ENCODE assay signal across 32 cellular contexts in the genomic region with DNA sequence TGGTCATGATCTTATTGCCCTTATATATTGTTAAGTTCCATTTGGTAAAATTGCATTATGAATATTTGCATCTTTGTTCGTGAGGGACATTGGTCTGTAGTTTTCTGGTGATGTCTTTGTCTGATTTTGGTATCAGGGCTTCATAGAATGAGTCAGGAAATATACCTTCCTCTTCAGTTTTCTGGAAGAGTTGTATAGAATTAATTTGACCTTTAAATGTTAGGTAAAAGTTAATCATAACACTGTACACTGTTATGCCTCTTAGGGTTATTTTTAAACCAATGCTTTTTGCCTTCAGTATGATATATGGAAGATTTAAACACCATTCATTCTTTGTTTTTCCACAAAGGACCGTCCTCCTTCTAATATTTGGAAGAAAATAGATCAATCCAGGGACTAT.
"Had no signal": no experiment of that assay in that cellular context is flagged by ENCODE, and none has a peak within 500 bp of the region (broad histone marks: within the 10 kb centered on the region; RNA-seq: fewer than 3 reads in every experiment).

No MANE protein-coding gene starts in this region.

- H3K4me3 ChIP-seq: coronary artery, dorsolateral prefrontal cortex, esophagus squamous epithelium, gastroesophageal sphincter had no signal

- DNase-seq: activated CD4-positive, alpha-beta memory T cell treated with anti-CD3 and anti-CD28 coated beads for 36 hours; activated CD4-positive, alpha-beta T cell treated with anti-CD3 and anti-CD28 coated beads for 36 hours; activated CD4-positive, alpha-beta T cell treated with anti-CD3 and anti-CD28 coated beads, Interleukin-2, amount 10 ng/mL, durations not matched to agents 24 days and 14 days; activated CD4-positive, CD25-positive, alpha-beta regulatory T cell; activated CD4-positive, CD25-positive, alpha-beta regulatory T cell treated with anti-CD3 and anti-CD28 coated beads, Interleukin-2, amount 50 U/mL, for 72 hours; activated CD8-positive, alpha-beta memory T cell treated with anti-CD3 and anti-CD28 coated beads, Interleukin-2, amount 50 U/mL, for 48 hours; activated effector memory CD4-positive, alpha-beta T cell treated with Interleukin-2 at 50 U/mL for 16 hours; activated gamma-delta T cell treated with Interleukin-2 at 50 U/mL for 16 hours; activated naive CD4-positive, alpha-beta T cell treated with anti-CD3 and anti-CD28 coated beads for 36 hours; activated naive CD8-positive, alpha-beta T cell treated with anti-CD3 and anti-CD28 coated beads, Interleukin-2, amount 10 ng/mL, durations not matched to agents 7 days and 5 days; activated T-cell treated with anti-CD3 and anti-CD28 coated beads for 4 hours; activated T-cell treated with anti-CD3 and anti-CD28 coated beads, Interleukin-2, amount 50 U/mL, for 24 hours; activated T-cell treated with anti-CD3 and anti-CD28 coated beads, Interleukin-2, amount 50 U/mL, for 72 hours; amniotic stem cell; anterior cingulate cortex; brain microvascular endothelial cell; dorsolateral prefrontal cortex; effector memory CD4-positive, alpha-beta T cell; erythroblast; esophagus squamous epithelium; foreskin melanocyte; T-helper 1 cell; T-helper 17 cell; T1000 had no signal

- FAIRE-seq: astrocyte, bronchial epithelial cell had no signal

- H3K4me3 Mint-ChIP-seq: activated CD4-positive, alpha-beta memory T cell treated with anti-CD3 and anti-CD28 coated beads for 36 hours; activated CD4-positive, alpha-beta T cell treated with anti-CD3 and anti-CD28 coated beads for 36 hours; activated CD4-positive, alpha-beta T cell treated with anti-CD3 and anti-CD28 coated beads, Interleukin-2, amount 10 ng/mL, durations not matched to agents 24 days and 14 days; activated naive CD4-positive, alpha-beta T cell treated with anti-CD3 and anti-CD28 coated beads for 36 hours; activated naive CD4-positive, alpha-beta T cell treated with anti-CD3 and anti-CD28 coated beads, Interleukin-2, amount 50 U/mL, for 24 hours; activated naive CD8-positive, alpha-beta T cell treated with anti-CD3 and anti-CD28 coated beads, Interleukin-2, amount 10 ng/mL, durations not matched to agents 7 days and 5 days; activated T-cell treated with anti-CD3 and anti-CD28 coated beads, Interleukin-2, amount 50 U/mL, for 24 hours; activated T-cell treated with anti-CD3 and anti-CD28 coated beads, Interleukin-2, amount 50 U/mL, for 72 hours; central memory CD8-positive, alpha-beta T cell; dendritic cell treated with granulocyte-macrophage colony-stimulating factor and Interleukin-4, amounts not matched to agents 40 ng/mL and 50 ng/mL, for 4 days; T-helper 17 cell; T-helper 2 cell treated with Interferon-gamma antibody and Interleukin-4, amounts not matched to agents 5 μg/mL and 100 μg/mL, for 36 hours had no signal

- H3K27me3 Mint-ChIP-seq: activated CD4-positive, alpha-beta memory T cell treated with anti-CD3 and anti-CD28 coated beads for 36 hours; activated CD4-positive, alpha-beta T cell treated with anti-CD3 and anti-CD28 coated beads for 36 hours; activated CD4-positive, alpha-beta T cell treated with anti-CD3 and anti-CD28 coated beads, Interleukin-2, amount 10 ng/mL, durations not matched to agents 24 days and 14 days; activated naive CD4-positive, alpha-beta T cell treated with anti-CD3 and anti-CD28 coated beads, Interleukin-2, amount 50 U/mL, for 24 hours; activated naive CD8-positive, alpha-beta T cell treated with anti-CD3 and anti-CD28 coated beads, Interleukin-2, amount 10 ng/mL, durations not matched to agents 7 days and 5 days; activated T-cell treated with anti-CD3 and anti-CD28 coated beads, Interleukin-2, amount 50 U/mL, for 24 hours; central memory CD8-positive, alpha-beta T cell; dendritic cell treated with granulocyte-macrophage colony-stimulating factor and Interleukin-4, amounts not matched to agents 40 ng/mL and 50 ng/mL, for 4 days; T-helper 17 cell had no signal

- H3K27ac Mint-ChIP-seq: activated CD4-positive, alpha-beta memory T cell treated with anti-CD3 and anti-CD28 coated beads for 36 hours; activated CD4-positive, alpha-beta T cell treated with anti-CD3 and anti-CD28 coated beads for 36 hours; activated CD4-positive, alpha-beta T cell treated with anti-CD3 and anti-CD28 coated beads, Interleukin-2, amount 10 ng/mL, durations not matched to agents 24 days and 14 days; activated naive CD4-positive, alpha-beta T cell treated with anti-CD3 and anti-CD28 coated beads for 36 hours; activated naive CD4-positive, alpha-beta T cell treated with anti-CD3 and anti-CD28 coated beads, Interleukin-2, amount 50 U/mL, for 24 hours; activated naive CD8-positive, alpha-beta T cell treated with anti-CD3 and anti-CD28 coated beads, Interleukin-2, amount 10 ng/mL, durations not matched to agents 7 days and 5 days; activated T-cell treated with anti-CD3 and anti-CD28 coated beads, Interleukin-2, amount 50 U/mL, for 24 hours; activated T-cell treated with anti-CD3 and anti-CD28 coated beads, Interleukin-2, amount 50 U/mL, for 72 hours; dendritic cell treated with granulocyte-macrophage colony-stimulating factor and Interleukin-4, amounts not matched to agents 40 ng/mL and 50 ng/mL, for 4 days; T-helper 17 cell; T-helper 2 cell treated with Interferon-gamma antibody and Interleukin-4, amounts not matched to agents 5 μg/mL and 100 μg/mL, for 36 hours had no signal

- H3K4me1 Mint-ChIP-seq: activated CD4-positive, alpha-beta T cell treated with anti-CD3 and anti-CD28 coated beads for 36 hours; activated CD4-positive, alpha-beta T cell treated with anti-CD3 and anti-CD28 coated beads, Interleukin-2, amount 10 ng/mL, durations not matched to agents 24 days and 14 days; activated naive CD4-positive, alpha-beta T cell treated with anti-CD3 and anti-CD28 coated beads, Interleukin-2, amount 50 U/mL, for 24 hours; activated naive CD8-positive, alpha-beta T cell treated with anti-CD3 and anti-CD28 coated beads, Interleukin-2, amount 10 ng/mL, durations not matched to agents 7 days and 5 days; central memory CD8-positive, alpha-beta T cell had no signal

- H3K27me3 ChIP-seq: brain microvascular endothelial cell, dorsolateral prefrontal cortex, esophagus squamous epithelium, gastroesophageal sphincter had no signal

- H3K27ac ChIP-seq: brain microvascular endothelial cell, coronary artery, esophagus squamous epithelium, gastroesophageal sphincter had no signal

- H3K9me3 Mint-ChIP-seq: activated CD4-positive, alpha-beta memory T cell treated with anti-CD3 and anti-CD28 coated beads for 36 hours; activated CD4-positive, alpha-beta T cell treated with anti-CD3 and anti-CD28 coated beads, Interleukin-2, amount 10 ng/mL, durations not matched to agents 24 days and 14 days; activated naive CD4-positive, alpha-beta T cell treated with anti-CD3 and anti-CD28 coated beads for 36 hours; activated naive CD4-positive, alpha-beta T cell treated with anti-CD3 and anti-CD28 coated beads, Interleukin-2, amount 50 U/mL, for 24 hours; activated naive CD8-positive, alpha-beta T cell treated with anti-CD3 and anti-CD28 coated beads, Interleukin-2, amount 10 ng/mL, durations not matched to agents 7 days and 5 days; activated T-cell treated with anti-CD3 and anti-CD28 coated beads, Interleukin-2, amount 50 U/mL, for 24 hours; activated T-cell treated with anti-CD3 and anti-CD28 coated beads, Interleukin-2, amount 50 U/mL, for 72 hours; central memory CD8-positive, alpha-beta T cell; dendritic cell treated with granulocyte-macrophage colony-stimulating factor and Interleukin-4, amounts not matched to agents 40 ng/mL and 50 ng/mL, for 4 days; T-helper 2 cell treated with Interferon-gamma antibody and Interleukin-4, amounts not matched to agents 5 μg/mL and 100 μg/mL, for 36 hours had no signal

- ATAC-seq: activated CD4-positive, alpha-beta T cell treated with anti-CD3 and anti-CD28 coated beads for 36 hours; activated T-cell treated with anti-CD3 and anti-CD28 coated beads, Interleukin-2, amount 50 U/mL, for 72 hours; gastroesophageal sphincter; T-helper 17 cell had no signal
